In genomic region chr11:4680341-4680740, GRCh38 we compare ENCODE assay signal across 25 cellular contexts. TPM values are rescaled to one million over a fixed set of nuclear protein-coding genes. Genes with fewer than 3 reads are reported as not detected.
DNase-seq lines count a peak whose midpoint lies in the region; ATAC-seq, FAIRE-seq and TF ChIP-seq lines count a peak whose summit lies in the region.
"Had no signal": no experiment of that assay in that cellular context is flagged by ENCODE, and none has a peak within 500 bp of the region (broad histone marks: within the 10 kb centered on the region; RNA-seq: fewer than 3 reads in every experiment).

No MANE protein-coding gene starts in this region.

- H3K27ac ChIP-seq in K562 (ENCODE audit: extremely low read depth, low read depth, low read length) = no peak overlapping the region
- H3K27ac ChIP-seq: skin epidermis had no signal

- no peak for ATAC-seq in K562
- no peak for ATAC-seq in HG03439 (IDR thresholded peaks at IDR 0.05; ENCODE audit: unreplicated experiment)
- ATAC-seq: activated naive CD8-positive, alpha-beta T cell treated with anti-CD3 and anti-CD28 coated beads, Interleukin-2, amount 50 U/mL, for 24 hours; natural killer cell; stimulated activated memory B cell treated with anti-CD40 and anti-IgM and Interleukin-4, amounts not matched to agents 10 μg/mL and 1 μg/mL and 100 μg/mL, for 72 hours had no signal

- peaks cover 11 to 16% of the 10 kb centered on the region in 2 experiments; a peak in 4 of 5 replicates for H3K27me3 ChIP-seq in K562 (ENCODE audit: control insufficient read depth in 2 of 2, insufficient read depth in 2 of 2, low read length in 2 of 2)

- no peak for TF ChIP-seq RAD21 in K562 (CRISPR knock-in tag; conservative IDR thresholded peaks at IDR 0.05 in 1 of 2, IDR thresholded peaks at IDR 0.05 in 1 of 2)

- no peak for TF ChIP-seq POLR2A in K562 (conservative IDR thresholded peaks at IDR 0.05)

- no peaks in the 10 kb centered on the region for H3K9me1 ChIP-seq in K562 (ENCODE audit: control insufficient read depth, insufficient read depth, low read length)

- DNase-seq in DMS153 treated with DMSO at 0.1 percent for 48 hours (lab: John Stamatoyannopoulos, UW; ENCODE audit: unreplicated experiment) (peak; percentile 87), NCI-H1417 (lab: John Stamatoyannopoulos, UW) (peak in 2 of 3 experiments; percentile 62 to 93), NCI-H510A (lab: John Stamatoyannopoulos, UW) (peak; percentile 59), K562 (ENCODE audit: extremely low read depth in 1 of 4, low spot score in 3 of 4) (no peak), NCI-H187 (lab: John Stamatoyannopoulos, UW) (no peak), frontal cortex (ENCODE audit: low spot score in 2 of 2) (no peak)
- DNase-seq: activated CD4-positive, alpha-beta memory T cell treated with anti-CD3 and anti-CD28 coated beads, Interleukin-2, amount 10 ng/mL, durations not matched to agents 7 days and 5 days; activated CD4-positive, CD25-positive, alpha-beta regulatory T cell treated with anti-CD3 and anti-CD28 coated beads, Interleukin-2, amount 50 U/mL, for 72 hours; activated effector memory CD4-positive, alpha-beta T cell treated with anti-CD3 and anti-CD28 coated beads, Interleukin-2, amount 50 U/mL, for 16 hours; activated naive CD8-positive, alpha-beta T cell treated with anti-CD3 and anti-CD28 coated beads, Interleukin-2, amount 50 U/mL, for 24 hours; natural killer cell; NCI-H1694; NCI-H524 treated with DMSO at 0.1 percent for 48 hours had no signal

- CTCF ChIA-PET in K562 (lab: Yijun Ruan, JAX; ENCODE audit: low intra/inter-chr PET ratio) = no interaction called here

- no peak overlapping the region for H3K9ac ChIP-seq in K562 (ENCODE audit: insufficient read depth in 1 of 2, low read depth in 2 of 2, low read length in 2 of 2)

- no peaks in the 10 kb centered on the region for H3K36me3 ChIP-seq in K562 (ENCODE audit: control insufficient read depth, insufficient read depth, low read length)

- FAIRE-seq in K562 (lab: Jason Lieb, UNC) = no peak
- no peak for FAIRE-seq in frontal cortex (lab: Jason Lieb, UNC)
- FAIRE-seq: G401.6, islet of Langerhans, TTC549 had no signal

- H3K4me1 ChIP-seq in K562 (replicated peaks in 1 of 2; ENCODE audit: control insufficient read depth in 2 of 2, insufficient read depth in 2 of 2, low read length in 2 of 2) = no peaks in the 10 kb centered on the region

- TF ChIP-seq EP300 in K562 (IDR thresholded peaks at IDR 0.05; ENCODE audit: low read length) = no peak

- POLR2A ChIA-PET in K562 (lab: Yijun Ruan, JAX) = no interaction called here

- intact Hi-C loops in K562 (cut with micrococcal nuclease) = no loop called here

- H4K20me1 ChIP-seq in K562 (replicated peaks; ENCODE audit: control insufficient read depth, insufficient read depth, low read length) = no peaks in the 10 kb centered on the region

- no peak overlapping the region for H3K4me3 ChIP-seq in K562
- H3K4me3 ChIP-seq: skin epidermis had no signal

- H3K4me2 ChIP-seq in K562 (ENCODE audit: insufficient read depth, low read length) = no peak overlapping the region

- no peaks in the 10 kb centered on the region for H3K9me3 ChIP-seq in K562 (replicated peaks; ENCODE audit: control insufficient read depth, insufficient read depth, low read depth, low read length)

- 0% methylated on average over 3 of the region's 3 CpGs for WGBS in K562 (ENCODE audit: insufficient coverage, low coverage, missing lambda C conversion rate)

- TF ChIP-seq CTCF in K562 (IDR thresholded peaks at IDR 0.05 in 2 of 3, conservative IDR thresholded peaks at IDR 0.05 in 1 of 3; ENCODE audit: insufficient read depth in 2 of 3, low read depth in 1 of 3, low read length in 3 of 3) = no peak

- H2AFZ ChIP-seq in K562 (ENCODE audit: low read depth, low read length) = no peak overlapping the region

- H3K79me2 ChIP-seq in K562 (ENCODE audit: control insufficient read depth, insufficient read depth, low read length) = no peaks in the 10 kb centered on the region

- in situ Hi-C loops in K562 (cut with MboI) = no loop called here

- BruUV-seq in K562 (replicated peaks; lab: Mats Ljungman, UMichigan) = no TSS peak

TF ChIP-seq in K562, 482 proteins besides CTCF, POLR2A, EP300 and RAD21 (continues in another document):
- peak; percentile 85 for TF ChIP-seq NFIC (IDR thresholded peaks at IDR 0.05)

RNA-seq across cellular contexts. Expression of gene OR51E2, which starts 17.3 kb away (rescaled TPM):
- total RNA-seq in K562 (2011; cell fraction: chromatin; rRNA removed; ENCODE audit: low replicate concordance) = not detected in 2 replicates
- not detected in 2 replicates for total RNA-seq in K562 (2011; cell fraction: nucleolus; rRNA removed)
- not detected in 2 replicates for total RNA-seq in K562 (2011; cell fraction: nucleoplasm; rRNA removed)
- total RNA-seq in K562 (2014; rRNA removed) (not detected in 2 replicates), K562 (2014; rRNA removed; fragmentation: Illumina TruSeq; extraction: Trizol) (not detected in 2 replicates), K562 (2015; rRNA removed; fragmentation: Illumina TruSeq; extraction: Trizol) (not detected in 2 replicates), K562 (2021) (not detected in 2 replicates), frontal cortex (under 0.01 TPM)
- polyA plus RNA-seq in K562 (2011; rRNA removed) (0.07 TPM in 1 of 2 replicates, not detected in the other), K562 (2014; fragmentation: Illumina TruSeq; extraction: Trizol) (not detected in 2 replicates), K562 (2014; fragmentation: Nextera tagmentation; extraction: Ambion mirVana) (not detected), K562 (2014; rRNA removed) (not detected in 2 replicates)
- polyA plus RNA-seq in K562 (2011; cell fraction: cytosol; rRNA removed) = 0.06 and 0.07 TPM in 2 replicates
- polyA plus RNA-seq in K562 (2011; cell fraction: nucleus; rRNA removed) = 0.06 TPM in 1 of 2 replicates, not detected in the other
- polyA plus RNA-seq in K562 (2012) = 0.03 TPM in 1 of 2 replicates, not detected in the other
- polyA minus RNA-seq in K562 (2011; rRNA and poly(A)+ RNA removed) = not detected in 2 replicates
- polyA minus RNA-seq in K562 (2011; cell fraction: cytosol; rRNA and poly(A)+ RNA removed) = not detected in 2 replicates
- polyA minus RNA-seq in K562 (2011; cell fraction: nucleus; rRNA and poly(A)+ RNA removed) = not detected in 2 replicates
- total RNA-seq: activated CD4-positive, alpha-beta memory T cell treated with anti-CD3 and anti-CD28 coated beads, Interleukin-2, amount 10 ng/mL, durations not matched to agents 7 days and 5 days; dermis microvascular lymphatic vessel endothelial cell; liver; natural killer cell had no signal
- polyA plus RNA-seq: CD14-positive monocyte, IgD-negative memory B cell, liver had no signal

RNA-seq across cellular contexts. Expression of gene MMP26, which starts 24.2 kb away (rescaled TPM):
- total RNA-seq in K562 (2011; cell fraction: chromatin; rRNA removed; ENCODE audit: low replicate concordance) = not detected in 2 replicates
- not detected in 2 replicates for total RNA-seq in K562 (2011; cell fraction: nucleolus; rRNA removed)
- not detected in 2 replicates for total RNA-seq in K562 (2011; cell fraction: nucleoplasm; rRNA removed)
- total RNA-seq in K562 (2014; rRNA removed) = not detected in 2 replicates
- total RNA-seq in K562 (2014; rRNA removed; fragmentation: Illumina TruSeq; extraction: Trizol) = not detected in 2 replicates
- not detected in 2 replicates for total RNA-seq in K562 (2015; rRNA removed; fragmentation: Illumina TruSeq; extraction: Trizol)
- total RNA-seq in K562 (2021) = not detected in 2 replicates
- not detected in 2 replicates for polyA plus RNA-seq in K562 (2011; rRNA removed)
- not detected in 2 replicates for polyA plus RNA-seq in K562 (2011; cell fraction: cytosol; rRNA removed)
- polyA plus RNA-seq in K562 (2011; cell fraction: nucleus; rRNA removed) = not detected in 2 replicates
- not detected in 2 replicates for polyA plus RNA-seq in K562 (2012)
- polyA plus RNA-seq in K562 (2014; fragmentation: Illumina TruSeq; extraction: Trizol) = not detected in 2 replicates
- not detected for polyA plus RNA-seq in K562 (2014; fragmentation: Nextera tagmentation; extraction: Ambion mirVana)
- not detected in 2 replicates for polyA plus RNA-seq in K562 (2014; rRNA removed)
- polyA minus RNA-seq in K562 (2011; rRNA and poly(A)+ RNA removed) = not detected in 2 replicates
- polyA minus RNA-seq in K562 (2011; cell fraction: cytosol; rRNA and poly(A)+ RNA removed) = not detected in 2 replicates
- polyA minus RNA-seq in K562 (2011; cell fraction: nucleus; rRNA and poly(A)+ RNA removed) = not detected in 2 replicates
- not detected for total RNA-seq in frontal cortex
- total RNA-seq: activated CD4-positive, alpha-beta memory T cell treated with anti-CD3 and anti-CD28 coated beads, Interleukin-2, amount 10 ng/mL, durations not matched to agents 7 days and 5 days; dermis microvascular lymphatic vessel endothelial cell; liver; natural killer cell; omental fat pad; urinary bladder had no signal
- polyA plus RNA-seq: CD14-positive monocyte, IgD-negative memory B cell, liver, urinary bladder had no signal

RNA-seq across cellular contexts. Expression of gene OR51E1, which starts 36.6 kb away (rescaled TPM):
- not detected in 2 replicates for total RNA-seq in K562 (2011; cell fraction: chromatin; rRNA removed; ENCODE audit: low replicate concordance)
- total RNA-seq in K562 (2011; cell fraction: nucleolus; rRNA removed) = not detected in 2 replicates
- total RNA-seq in K562 (2011; cell fraction: nucleoplasm; rRNA removed) = not detected in 2 replicates
- total RNA-seq in K562 (2014; rRNA removed) = not detected in 2 replicates
- total RNA-seq in K562 (2014; rRNA removed; fragmentation: Illumina TruSeq; extraction: Trizol) = not detected in 2 replicates
- total RNA-seq in K562 (2015; rRNA removed; fragmentation: Illumina TruSeq; extraction: Trizol) = 0.04 TPM in 1 of 2 replicates, not detected in the other
- total RNA-seq in K562 (2021) = not detected in 2 replicates
- polyA plus RNA-seq in K562 (2011; rRNA removed) = 0.03 and 0.05 TPM in 2 replicates
- 0.03 and 0.06 TPM in 2 replicates for polyA plus RNA-seq in K562 (2011; cell fraction: cytosol; rRNA removed)
- polyA plus RNA-seq in K562 (2011; cell fraction: nucleus; rRNA removed) = 0.07 TPM in 1 of 2 replicates, not detected in the other
- not detected in 2 replicates for polyA plus RNA-seq in K562 (2012)
- not detected in 2 replicates for polyA plus RNA-seq in K562 (2014; fragmentation: Illumina TruSeq; extraction: Trizol)
- not detected for polyA plus RNA-seq in K562 (2014; fragmentation: Nextera tagmentation; extraction: Ambion mirVana)
- polyA plus RNA-seq in K562 (2014; rRNA removed) = not detected in 2 replicates
- polyA minus RNA-seq in K562 (2011; rRNA and poly(A)+ RNA removed) = 0.12 TPM in 1 of 2 replicates, not detected in the other
- not detected in 2 replicates for polyA minus RNA-seq in K562 (2011; cell fraction: cytosol; rRNA and poly(A)+ RNA removed)
- not detected in 2 replicates for polyA minus RNA-seq in K562 (2011; cell fraction: nucleus; rRNA and poly(A)+ RNA removed)
- 0.41 TPM for total RNA-seq in frontal cortex
- total RNA-seq: activated CD4-positive, alpha-beta memory T cell treated with anti-CD3 and anti-CD28 coated beads, Interleukin-2, amount 10 ng/mL, durations not matched to agents 7 days and 5 days; dermis microvascular lymphatic vessel endothelial cell; natural killer cell had no signal
- polyA plus RNA-seq: CD14-positive monocyte, IgD-negative memory B cell, liver had no signal

RNA-seq across cellular contexts. Expression of gene OR51D1, which starts 43.1 kb away (rescaled TPM):
- not detected in 2 replicates for total RNA-seq in K562 (2011; cell fraction: chromatin; rRNA removed; ENCODE audit: low replicate concordance)
- not detected in 2 replicates for total RNA-seq in K562 (2011; cell fraction: nucleolus; rRNA removed)
- total RNA-seq in K562 (2011; cell fraction: nucleoplasm; rRNA removed) = not detected in 2 replicates
- not detected in 2 replicates for total RNA-seq in K562 (2014; rRNA removed)
- not detected in 2 replicates for total RNA-seq in K562 (2014; rRNA removed; fragmentation: Illumina TruSeq; extraction: Trizol)
- not detected in 2 replicates for total RNA-seq in K562 (2015; rRNA removed; fragmentation: Illumina TruSeq; extraction: Trizol)
- total RNA-seq in K562 (2021) = not detected in 2 replicates
- polyA plus RNA-seq in K562 (2011; rRNA removed) = not detected in 2 replicates
- not detected in 2 replicates for polyA plus RNA-seq in K562 (2011; cell fraction: cytosol; rRNA removed)
- polyA plus RNA-seq in K562 (2011; cell fraction: nucleus; rRNA removed) = not detected in 2 replicates
- not detected in 2 replicates for polyA plus RNA-seq in K562 (2012)
- not detected in 2 replicates for polyA plus RNA-seq in K562 (2014; fragmentation: Illumina TruSeq; extraction: Trizol)
- polyA plus RNA-seq in K562 (2014; fragmentation: Nextera tagmentation; extraction: Ambion mirVana) = not detected
- not detected in 2 replicates for polyA plus RNA-seq in K562 (2014; rRNA removed)
- polyA minus RNA-seq in K562 (2011; rRNA and poly(A)+ RNA removed) = not detected in 2 replicates
- not detected in 2 replicates for polyA minus RNA-seq in K562 (2011; cell fraction: cytosol; rRNA and poly(A)+ RNA removed)
- not detected in 2 replicates for polyA minus RNA-seq in K562 (2011; cell fraction: nucleus; rRNA and poly(A)+ RNA removed)
- total RNA-seq in frontal cortex = not detected
- total RNA-seq: activated CD4-positive, alpha-beta memory T cell treated with anti-CD3 and anti-CD28 coated beads, Interleukin-2, amount 10 ng/mL, durations not matched to agents 7 days and 5 days; dermis microvascular lymphatic vessel endothelial cell; liver; natural killer cell; omental fat pad; urinary bladder had no signal
- polyA plus RNA-seq: CD14-positive monocyte, IgD-negative memory B cell, liver, urinary bladder had no signal

Comparison
In these comparisons a context has a peak if more than half of its experiments do, and no peak if none do; other contexts are left out.
1. DNase-seq: peak in DMS153 treated with DMSO at 0.1 percent for 48 hours (single experiment), NCI-H1417 (2 of 3) and NCI-H510A (single experiment); none in K562 (0 of 4), NCI-H187 (0 of 2) and frontal cortex (0 of 2).